In genomic region chr16:89645122-89645521, GRCh38 we compare ENCODE assay signal across 1 cellular context.
TF ChIP-seq lines count a peak whose summit lies in the region.

No MANE protein-coding gene starts in this region.

TF ChIP-seq in GM12878, 131 proteins besides CTCF, POLR2A, EP300 and RAD21:
- TF ChIP-seq HDAC6 (IDR thresholded peaks at IDR 0.05; ENCODE audit: unreplicated experiment): no peak
- TF ChIP-seq LARP7 (IDR thresholded peaks at IDR 0.05): no peak
- TF ChIP-seq SUZ12 (IDR thresholded peaks at IDR 0.05; ENCODE audit: unreplicated experiment): no peak
- no peak for TF ChIP-seq POLR2AphosphoS2 (IDR thresholded peaks at IDR 0.05; ENCODE audit: low read depth, low read length)
- TF ChIP-seq CBFB (IDR thresholded peaks at IDR 0.05; ENCODE audit: low read depth): no peak
- no peak for TF ChIP-seq ELK1 (IDR thresholded peaks at IDR 0.05; ENCODE audit: low read depth, low read length)
- no peak for TF ChIP-seq MEF2A (IDR thresholded peaks at IDR 0.05; ENCODE audit: insufficient read depth, low read depth, low read length)
- TF ChIP-seq IKZF1 (conservative IDR thresholded peaks at IDR 0.05): no peak
- TF ChIP-seq TCF12 (IDR thresholded peaks at IDR 0.05; ENCODE audit: low read depth, low read length): no peak
- no peak for TF ChIP-seq ZNF274 (IDR thresholded peaks at IDR 0.05; ENCODE audit: insufficient read depth, insufficient read length)
- TF ChIP-seq BCLAF1 (IDR thresholded peaks at IDR 0.05): no peak
- no peak for TF ChIP-seq KDM1A (IDR thresholded peaks at IDR 0.05; ENCODE audit: borderline replicate concordance)
- TF ChIP-seq, protein P1, sequence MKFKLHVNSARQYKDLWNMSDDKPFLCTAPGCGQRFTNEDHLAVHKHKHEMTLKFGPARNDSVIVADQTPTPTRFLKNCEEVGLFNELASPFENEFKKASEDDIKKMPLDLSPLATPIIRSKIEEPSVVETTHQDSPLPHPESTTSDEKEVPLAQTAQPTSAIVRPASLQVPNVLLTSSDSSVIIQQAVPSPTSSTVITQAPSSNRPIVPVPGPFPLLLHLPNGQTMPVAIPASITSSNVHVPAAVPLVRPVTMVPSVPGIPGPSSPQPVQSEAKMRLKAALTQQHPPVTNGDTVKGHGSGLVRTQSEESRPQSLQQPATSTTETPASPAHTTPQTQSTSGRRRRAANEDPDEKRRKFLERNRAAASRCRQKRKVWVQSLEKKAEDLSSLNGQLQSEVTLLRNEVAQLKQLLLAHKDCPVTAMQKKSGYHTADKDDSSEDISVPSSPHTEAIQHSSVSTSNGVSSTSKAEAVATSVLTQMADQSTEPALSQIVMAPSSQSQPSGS (IDR thresholded peaks at IDR 0.05; ENCODE audit: low read length): no peak
- TF ChIP-seq TCF3 (IDR thresholded peaks at IDR 0.05; ENCODE audit: borderline replicate concordance, insufficient read depth, low read depth, low read length): no peak
- TF ChIP-seq EED (IDR thresholded peaks at IDR 0.05; ENCODE audit: low read depth): no peak
- no peak for TF ChIP-seq CBX5 (IDR thresholded peaks at IDR 0.05; ENCODE audit: low read depth)
- no peak for TF ChIP-seq ZNF217 (IDR thresholded peaks at IDR 0.05)
- no peak for TF ChIP-seq RFX5 (IDR thresholded peaks at IDR 0.05; ENCODE audit: low read depth, low read length)
